Comparison of ENCODE assay signal across 19 cellular contexts in genomic region chr1:40876891-40877290, GRCh38. TPM values are rescaled to one million over a fixed set of nuclear protein-coding genes. Genes with fewer than 3 reads are reported as not detected.
DNase-seq lines count a peak whose midpoint lies in the region; ATAC-seq, FAIRE-seq and TF ChIP-seq lines count a peak whose summit lies in the region.
"Had no signal": no experiment of that assay in that cellular context is flagged by ENCODE, and none has a peak within 500 bp of the region (broad histone marks: within the 10 kb centered on the region; RNA-seq: fewer than 3 reads in every experiment).

No MANE protein-coding gene starts in this region.

- no peak for TF ChIP-seq RAD21 in A549 (conservative IDR thresholded peaks at IDR 0.05 in 1 of 2, IDR thresholded peaks at IDR 0.05 in 1 of 2)

- H3K9me3 Mint-ChIP-seq in HFFc6 = peaks cover 14% of the 10 kb centered on the region
- H3K9me3 Mint-ChIP-seq in natural killer cell treated with Interleukin-12 subunit alpha and Interleukin-12 subunit beta and Interleukin-15 and Interleukin-18, amount 100 ng/mL, for 72 hours = peaks cover 9% of the 10 kb centered on the region

- H3K4me1 ChIP-seq in A549 = peaks cover 48% of the 10 kb centered on the region
- H3K4me1 ChIP-seq: BE2C had no signal

- H3K27me3 Mint-ChIP-seq in HFFc6 (ENCODE audit: insufficient read depth) = no peaks in the 10 kb centered on the region; the same call in 1 of the 2 replicates
- no peaks in the 10 kb centered on the region for H3K27me3 Mint-ChIP-seq in natural killer cell treated with Interleukin-12 subunit alpha and Interleukin-12 subunit beta and Interleukin-15 and Interleukin-18, amount 100 ng/mL, for 72 hours

- no peak for FAIRE-seq in A549 (lab: Jason Lieb, UNC)
- FAIRE-seq: endometrium had no signal

- no peak for TF ChIP-seq POLR2A in A549 (IDR thresholded peaks at IDR 0.05; ENCODE audit: low read length)

- intact Hi-C loops in sciatic nerve (cut with DNase I) = no loop called here

- DNase-seq in A549 (ENCODE audit: low read depth in 1 of 2, low spot score in 1 of 2) (no peak), HFFc6 (no peak), brain microvascular endothelial cell (no peak), sciatic nerve (ENCODE audit: low spot score) (no peak)
- DNase-seq in natural killer cell treated with Interleukin-12 subunit alpha and Interleukin-12 subunit beta and Interleukin-15 and Interleukin-18, amount 100 ng/mL, for 72 hours (ENCODE audit: low spot score) = no peak
- DNase-seq in activated effector memory CD4-positive, alpha-beta T cell treated with anti-CD3 and anti-CD28 coated beads, Interleukin-2, amount 50 U/mL, for 16 hours = no peak
- DNase-seq: DND-41; hippocampal formation; SHP77; stimulated activated CD4-positive, alpha-beta T cell treated with anti-CD3 and anti-CD28 coated beads, Interleukin-1b, Interleukin-23, amount 100 ng/mL, for 48 hours had no signal

- no peak overlapping the region; the same call in 2 of the 3 replicates for H3K4me2 ChIP-seq in A549

- no peak for TF ChIP-seq EP300 in A549 (IDR thresholded peaks at IDR 0.05)

- peaks cover 12% of the 10 kb centered on the region for H3K36me3 Mint-ChIP-seq in HFFc6 (ENCODE audit: low read depth)
- peaks cover 9% of the 10 kb centered on the region for H3K36me3 Mint-ChIP-seq in natural killer cell treated with Interleukin-12 subunit alpha and Interleukin-12 subunit beta and Interleukin-15 and Interleukin-18, amount 100 ng/mL, for 72 hours
- H3K36me3 Mint-ChIP-seq: brain had no signal

- TF ChIP-seq CTCF in A549 (IDR thresholded peaks at IDR 0.05) (no peak), HFFc6 (IDR thresholded peaks at IDR 0.05) (no peak), brain microvascular endothelial cell (IDR thresholded peaks at IDR 0.05; ENCODE audit: low read depth, low read length, missing control alignments) (no peak)

- peak overlapping the region; percentile 96 for H3K27ac Mint-ChIP-seq in HFFc6
- peak overlapping the region; percentile 72 to 85 for H3K27ac Mint-ChIP-seq in natural killer cell treated with Interleukin-12 subunit alpha and Interleukin-12 subunit beta and Interleukin-15 and Interleukin-18, amount 100 ng/mL, for 72 hours
- H3K27ac Mint-ChIP-seq: brain, WTC11 had no signal

- no peak for ATAC-seq in A549
- no peak for ATAC-seq in natural killer cell treated with Interleukin-12 subunit alpha and Interleukin-12 subunit beta and Interleukin-15 and Interleukin-18, amount 100 ng/mL, for 72 hours
- no peak for ATAC-seq in GM21786 (IDR thresholded peaks at IDR 0.05; ENCODE audit: unreplicated experiment)
- no peak for ATAC-seq in sciatic nerve
- no peak for ATAC-seq in activated CD4-positive, CD25-positive, alpha-beta regulatory T cell treated with anti-CD3 and anti-CD28 coated beads, Interleukin-2, amount 50 U/mL, for 24 hours
- ATAC-seq: activated T-cell treated with anti-CD3 and anti-CD28 coated beads, Interleukin-2, amount 50 U/mL, for 4 hours had no signal

- H3K36me3 ChIP-seq in brain microvascular endothelial cell (replicated peaks) = no peaks in the 10 kb centered on the region
- H3K36me3 ChIP-seq: BE2C, neutrophil had no signal

- 90% methylated on average over 1 of the region's 1 CpG for WGBS in A549 (ENCODE audit: missing lambda C conversion rate)

- in situ Hi-C loops in brain microvascular endothelial cell (cut with HindIII; ENCODE audit: low pct_ligation_motif_present, low sequenced_read_pairs) = no loop called here

- peaks cover 12% of the 10 kb centered on the region; the same call in 2 of the 3 replicates for H3K9me3 ChIP-seq in A549
- H3K9me3 ChIP-seq: BE2C, neutrophil had no signal

- no peaks in the 10 kb centered on the region for H3K27me3 ChIP-seq in brain microvascular endothelial cell (replicated peaks)
- H3K27me3 ChIP-seq: BE2C, neutrophil had no signal

- POLR2A ChIA-PET in A549 (lab: Yijun Ruan, JAX) = interaction anchor here (2.0 kb wide), 1 partner anchor 15 kb away, joined by 8 read pairs; the partner anchor contains the start of gene CITED4

- H3K4me3 Mint-ChIP-seq in HFFc6 = no peak overlapping the region
- peak overlapping the region; percentile 45 for H3K4me3 Mint-ChIP-seq in natural killer cell treated with Interleukin-12 subunit alpha and Interleukin-12 subunit beta and Interleukin-15 and Interleukin-18, amount 100 ng/mL, for 72 hours
- H3K4me3 Mint-ChIP-seq: activated T-cell treated with anti-CD3 and anti-CD28 coated beads, Interleukin-2, amount 50 U/mL, for 4 hours; brain; WTC11 had no signal

- CTCF ChIA-PET in A549 (lab: Yijun Ruan, JAX) = interaction anchor here (0.6 to 22.4 kb wide), 5 partner anchors 11 to 68 kb away, joined by 3 to 602 read pairs (median 4); partner anchors contain the start of gene CITED4

- peaks cover 77% of the 10 kb centered on the region for H3K4me1 Mint-ChIP-seq in HFFc6 (ENCODE audit: low read depth)
- peaks cover 41 to 49% of the 10 kb centered on the region in 2 donors for H3K4me1 Mint-ChIP-seq in natural killer cell treated with Interleukin-12 subunit alpha and Interleukin-12 subunit beta and Interleukin-15 and Interleukin-18, amount 100 ng/mL, for 72 hours (ENCODE audit: low read depth in 2 of 2)
- H3K4me1 Mint-ChIP-seq: brain had no signal

- H3K4me3 ChIP-seq in A549 = no peak overlapping the region
- H3K4me3 ChIP-seq in brain microvascular endothelial cell (ENCODE audit: low read depth, low read length) = no peak overlapping the region
- H3K4me3 ChIP-seq: lung had no signal

- H3K27ac ChIP-seq in A549 (peak overlapping the region; percentile 86 to 95), brain microvascular endothelial cell (peak overlapping the region; percentile 60)
- H3K27ac ChIP-seq: neutrophil had no signal

TF ChIP-seq in A549, 52 proteins besides CTCF, POLR2A, EP300 and RAD21:
- TF ChIP-seq HEYL (CRISPR knock-in tag; IDR thresholded peaks at IDR 0.05) = no peak
- TF ChIP-seq RARB (CRISPR knock-in tag; IDR thresholded peaks at IDR 0.05) = no peak
- no peak for TF ChIP-seq CEBPB (IDR thresholded peaks at IDR 0.05)
- no peak for TF ChIP-seq RNF2 (IDR thresholded peaks at IDR 0.05; ENCODE audit: borderline replicate concordance, low read depth)
- TF ChIP-seq ESRRA (IDR thresholded peaks at IDR 0.05; ENCODE audit: borderline replicate concordance, low read length) = no peak
- TF ChIP-seq RFX5 (IDR thresholded peaks at IDR 0.05) = no peak
- no peak for TF ChIP-seq FOXS1 (CRISPR knock-in tag; IDR thresholded peaks at IDR 0.05)
- TF ChIP-seq FOSB (CRISPR knock-in tag; IDR thresholded peaks at IDR 0.05) = no peak
- TF ChIP-seq BHLHE40 (IDR thresholded peaks at IDR 0.05; ENCODE audit: low read depth, low read length) = no peak
- TF ChIP-seq, protein P1, sequence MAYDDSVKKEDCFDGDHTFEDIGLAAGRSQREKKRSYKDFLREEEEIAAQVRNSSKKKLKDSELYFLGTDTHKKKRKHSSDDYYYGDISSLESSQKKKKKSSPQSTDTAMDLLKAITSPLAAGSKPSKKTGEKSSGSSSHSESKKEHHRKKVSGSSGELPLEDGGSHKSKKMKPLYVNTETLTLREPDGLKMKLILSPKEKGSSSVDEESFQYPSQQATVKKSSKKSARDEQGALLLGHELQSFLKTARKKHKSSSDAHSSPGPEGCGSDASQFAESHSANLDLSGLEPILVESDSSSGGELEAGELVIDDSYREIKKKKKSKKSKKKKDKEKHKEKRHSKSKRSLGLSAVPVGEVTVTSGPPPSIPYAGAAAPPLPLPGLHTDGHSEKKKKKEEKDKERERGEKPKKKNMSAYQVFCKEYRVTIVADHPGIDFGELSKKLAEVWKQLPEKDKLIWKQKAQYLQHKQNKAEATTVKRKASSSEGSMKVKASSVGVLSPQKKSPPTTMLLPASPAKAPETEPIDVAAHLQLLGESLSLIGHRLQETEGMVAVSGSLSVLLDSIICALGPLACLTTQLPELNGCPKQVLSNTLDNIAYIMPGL (CRISPR knock-in tag; IDR thresholded peaks at IDR 0.05; ENCODE audit: borderline replicate concordance) = no peak
- TF ChIP-seq, protein P2, sequence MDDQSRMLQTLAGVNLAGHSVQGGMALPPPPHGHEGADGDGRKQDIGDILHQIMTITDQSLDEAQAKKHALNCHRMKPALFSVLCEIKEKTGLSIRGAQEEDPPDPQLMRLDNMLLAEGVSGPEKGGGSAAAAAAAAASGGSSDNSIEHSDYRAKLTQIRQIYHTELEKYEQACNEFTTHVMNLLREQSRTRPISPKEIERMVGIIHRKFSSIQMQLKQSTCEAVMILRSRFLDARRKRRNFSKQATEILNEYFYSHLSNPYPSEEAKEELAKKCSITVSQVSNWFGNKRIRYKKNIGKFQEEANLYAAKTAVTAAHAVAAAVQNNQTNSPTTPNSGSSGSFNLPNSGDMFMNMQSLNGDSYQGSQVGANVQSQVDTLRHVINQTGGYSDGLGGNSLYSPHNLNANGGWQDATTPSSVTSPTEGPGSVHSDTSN (IDR thresholded peaks at IDR 0.05) = no peak
- TF ChIP-seq POLR2AphosphoS2 (conservative IDR thresholded peaks at IDR 0.05; ENCODE audit: low read length) = no peak
- no peak for TF ChIP-seq CBX8 (IDR thresholded peaks at IDR 0.05)
- TF ChIP-seq PHF8 (IDR thresholded peaks at IDR 0.05; ENCODE audit: borderline replicate concordance, low read depth) = no peak
TF ChIP-seq in A549: peak in this region for 0.

RNA-seq across cellular contexts. Expression of gene CITED4, which starts 14.7 kb away (rescaled TPM):
- polyA plus RNA-seq in A549 (2011; rRNA removed) (5.8 and 7.1 TPM in 2 replicates), A549 (2017; fragmentation: RNase III; extraction: RNeasy Plus Mini Kit Qiagen cat#74134 plus additional on column Dnase treatment) (23.7 to 33.5 TPM (median 32.2 TPM) in 3 replicates)
- polyA plus RNA-seq in A549 (2012; cell fraction: cytosol; rRNA removed) = 33.9 and 64.1 TPM in 2 replicates
- 40.5 and 61.4 TPM in 2 replicates for polyA plus RNA-seq in A549 (2012; cell fraction: nucleus; rRNA removed)
- 4.2 and 9.2 TPM in 2 replicates for polyA minus RNA-seq in A549 (2011; rRNA and poly(A)+ RNA removed)
- total RNA-seq in HFFc6 (2021; fragmentation: NEBNext Ultra II Directional; extraction: Animal tissue kit (Norgen Biotek cat#: 25700)) = 1 to 10 TPM; 1.7 to 5.3 (median 3.8) TPM
- 1 to 10 TPM; 2.5 to 3.5 TPM for total RNA-seq in natural killer cell treated with Interleukin-12 subunit alpha and Interleukin-12 subunit beta and Interleukin-15 and Interleukin-18, amount 100 ng/mL, for 72 hours
- total RNA-seq in sciatic nerve = 5.6 TPM
